ENCODE assay signal across 24 cellular contexts in the genomic region with DNA sequence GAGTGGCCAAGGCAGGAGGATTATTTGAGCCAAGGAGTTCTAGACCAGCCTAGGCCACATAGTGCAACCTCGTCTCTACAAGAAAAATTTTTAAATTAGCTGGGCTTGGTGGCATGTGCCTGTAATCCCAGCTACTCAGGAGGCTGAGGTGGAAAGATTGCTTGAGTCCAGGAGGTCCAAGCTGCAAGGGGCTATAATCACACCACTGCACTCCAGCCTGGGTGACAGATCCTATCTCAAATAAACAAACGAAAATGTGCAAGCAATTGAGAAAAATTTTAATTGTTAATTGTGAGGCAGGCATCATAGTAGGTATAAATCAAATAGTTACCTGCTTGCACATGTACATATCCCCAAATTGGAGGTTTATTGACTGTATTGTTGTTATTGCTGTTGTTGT.
"Had no signal": no experiment of that assay in that cellular context is flagged by ENCODE, and none has a peak within 500 bp of the region (broad histone marks: within the 10 kb centered on the region; RNA-seq: fewer than 3 reads in every experiment).

No MANE protein-coding gene starts in this region.

- H3K4me1 Mint-ChIP-seq: endodermal cell had no signal

- H3K27ac ChIP-seq: colonic mucosa, coronary artery, dorsolateral prefrontal cortex, epithelial cell of prostate, esophagus muscularis mucosa, esophagus squamous epithelium, foreskin keratinocyte, gastrocnemius medialis, gastroesophageal sphincter, heart left ventricle, heart right ventricle had no signal

- H3K4me1 ChIP-seq: colonic mucosa, esophagus muscularis mucosa, foreskin keratinocyte, gastrocnemius medialis, gastroesophageal sphincter, heart left ventricle, heart right ventricle had no signal

- DNase-seq: colonic mucosa; cortex of kidney; dermis blood vessel endothelial cell; dorsolateral prefrontal cortex; effector CD4-positive, alpha-beta T cell; effector CD8-positive, alpha-beta T cell; effector memory CD4-positive, alpha-beta T cell; effector memory CD8-positive, alpha-beta T cell; endodermal cell; erythroblast; esophagus squamous epithelium; foreskin fibroblast; foreskin keratinocyte; foreskin melanocyte; gastrocnemius medialis; glutamatergic neuron; head of caudate nucleus; heart left ventricle; heart right ventricle had no signal

- H3K4me3 ChIP-seq: colonic mucosa, coronary artery, dorsolateral prefrontal cortex, esophagus muscularis mucosa, esophagus squamous epithelium, gastrocnemius medialis, gastroesophageal sphincter, heart left ventricle, heart right ventricle had no signal

- H3K27ac Mint-ChIP-seq: dendritic cell treated with granulocyte-macrophage colony-stimulating factor and Interleukin-4, amounts not matched to agents 40 ng/mL and 50 ng/mL, for 4 days; effector memory CD8-positive, alpha-beta T cell; endodermal cell had no signal

- H3K9me3 ChIP-seq: colonic mucosa, esophagus muscularis mucosa, esophagus squamous epithelium, gastrocnemius medialis, gastroesophageal sphincter, heart left ventricle, heart right ventricle had no signal

- H3K27me3 Mint-ChIP-seq: dendritic cell treated with granulocyte-macrophage colony-stimulating factor and Interleukin-4, amounts not matched to agents 40 ng/mL and 50 ng/mL, for 4 days had no signal

- H3K9me3 Mint-ChIP-seq: dendritic cell treated with granulocyte-macrophage colony-stimulating factor and Interleukin-4, amounts not matched to agents 40 ng/mL and 50 ng/mL, for 4 days; effector memory CD8-positive, alpha-beta T cell; endodermal cell had no signal

- H3K36me3 ChIP-seq: colonic mucosa had no signal

- H3K4me3 Mint-ChIP-seq: dendritic cell treated with granulocyte-macrophage colony-stimulating factor and Interleukin-4, amounts not matched to agents 40 ng/mL and 50 ng/mL, for 4 days; effector memory CD8-positive, alpha-beta T cell; endodermal cell had no signal
